Comparison of ENCODE assay signal across 8 cellular contexts in the genomic region with DNA sequence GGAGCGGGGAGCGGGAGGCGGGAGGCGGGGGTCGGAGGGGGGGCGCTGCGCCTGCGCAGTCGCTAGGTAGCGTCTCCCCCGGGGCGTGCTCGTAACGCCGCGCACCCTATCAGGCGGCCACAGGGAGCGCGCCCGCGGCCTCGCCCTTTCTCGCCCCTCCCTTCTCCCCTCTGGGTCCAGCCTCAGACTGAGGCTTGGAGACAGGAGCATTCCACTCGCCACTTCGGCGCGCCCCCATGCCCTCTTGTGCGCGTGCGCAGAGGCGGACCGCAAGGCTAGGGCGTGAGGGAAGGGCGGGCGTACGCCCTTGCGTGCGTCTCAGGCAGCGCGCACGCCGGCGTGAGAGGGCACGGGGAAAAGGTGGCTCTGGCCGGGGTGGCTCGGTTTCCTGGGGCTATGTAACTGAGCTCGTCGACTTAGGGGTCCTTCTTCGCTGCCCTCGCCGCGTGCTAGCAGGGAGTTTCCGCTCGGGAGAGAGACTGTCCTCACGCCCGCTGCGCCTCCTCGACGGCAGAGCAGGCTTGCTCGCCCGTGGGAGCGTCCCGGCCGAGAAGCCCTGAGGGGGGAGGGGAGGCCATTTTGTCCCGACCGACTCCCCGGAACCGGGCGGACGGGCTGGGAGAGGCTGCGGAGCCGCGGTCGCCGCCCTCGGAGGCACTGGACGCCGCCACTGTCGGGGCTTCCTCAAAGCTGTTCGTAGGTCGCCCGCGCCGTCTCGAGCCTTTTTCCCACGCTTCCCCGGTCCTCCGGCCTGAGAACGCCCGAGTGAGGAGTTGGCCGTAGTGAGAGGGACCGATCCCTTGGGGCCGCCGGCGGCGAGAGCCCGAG. TPM values are rescaled to one million over a fixed set of nuclear protein-coding genes. Genes with fewer than 3 reads are reported as not detected.
DNase-seq lines count a peak whose midpoint lies in the region; ATAC-seq and TF ChIP-seq lines count a peak whose summit lies in the region.

RAB10 (plus strand) TSS at position 316 of the 828 bp plus-strand sequence. CDS start 525 bp downstream, outside the sequence.

- TF ChIP-seq CTCF in osteoblast (IDR thresholded peaks at IDR 0.05; ENCODE audit: extremely low read depth, low read depth, low read length) = no peak
- no peak for TF ChIP-seq CTCF in thoracic aorta (IDR thresholded peaks at IDR 0.05)

- peak; percentile 92 for ATAC-seq in HG02610 (IDR thresholded peaks at IDR 0.05; ENCODE audit: unreplicated experiment)
- peak; percentile 84 to 90 for ATAC-seq in activated naive CD4-positive, alpha-beta T cell treated with anti-CD3 and anti-CD28 coated beads, Interleukin-2, amount 50 U/mL, for 72 hours
- peak; percentile 96 for ATAC-seq in thoracic aorta (ENCODE audit: insufficient number of reproducible peaks, low FRiP score, low read depth)

- H3K36me3 ChIP-seq in osteoblast (ENCODE audit: insufficient read depth, low read length) (peaks cover 10% of the 10 kb centered on the region), thoracic aorta (peaks cover 3% of the 10 kb centered on the region)

- H3K79me2 ChIP-seq in osteoblast (ENCODE audit: insufficient read depth, low read length) = peaks cover 56% of the 10 kb centered on the region

- H3K36me3 Mint-ChIP-seq in activated naive CD4-positive, alpha-beta T cell treated with anti-CD3 and anti-CD28 coated beads, Interleukin-2, amount 50 U/mL, for 72 hours = peaks cover 19% of the 10 kb centered on the region in 2 donors

- H3K4me2 ChIP-seq in osteoblast (ENCODE audit: insufficient read depth, low read length) = peak within 1 kb of the TSS; percentile 98

- peak; percentile 95 for DNase-seq in NCI-H1092 treated with DMSO at 0.1 percent for 48 hours (lab: John Stamatoyannopoulos, UW)
- peak; percentile 94 for DNase-seq in SKM-1 (lab: John Stamatoyannopoulos, UW; ENCODE audit: unreplicated experiment)
- DNase-seq in activated naive CD4-positive, alpha-beta T cell treated with anti-CD3 and anti-CD28 coated beads, Interleukin-2, amount 50 U/mL, for 72 hours (ENCODE audit: low spot score in 2 of 2) = peak; percentile 99 to 100
- peak; percentile 72 for DNase-seq in glomerular endothelial cell (ENCODE audit: extremely low read depth, low read depth, low spot score)
- DNase-seq in osteoblast (ENCODE audit: insufficient read length, low spot score, missing footprints) = peak; percentile 98
- DNase-seq in thoracic aorta (ENCODE audit: low spot score) = peak; percentile 90

- peak within 1 kb of the TSS; percentile 94 to 96 for H3K27ac Mint-ChIP-seq in activated naive CD4-positive, alpha-beta T cell treated with anti-CD3 and anti-CD28 coated beads, Interleukin-2, amount 50 U/mL, for 72 hours

- no peaks in the 10 kb centered on the region for H3K9me3 Mint-ChIP-seq in activated naive CD4-positive, alpha-beta T cell treated with anti-CD3 and anti-CD28 coated beads, Interleukin-2, amount 50 U/mL, for 72 hours

- H3K9me3 ChIP-seq in osteoblast (ENCODE audit: low read depth, low read length) = no peaks in the 10 kb centered on the region
- H3K9me3 ChIP-seq in thoracic aorta = no peaks in the 10 kb centered on the region

- H3K4me3 ChIP-seq in GM08714 (ENCODE audit: low read length) (peak within 1 kb of the TSS; percentile 100), osteoblast (ENCODE audit: insufficient read depth, low read length) (peak within 1 kb of the TSS; percentile 82), thoracic aorta (peak within 1 kb of the TSS; percentile 93)

- H3K27me3 ChIP-seq in osteoblast (ENCODE audit: insufficient read depth, low read length) (no peaks in the 10 kb centered on the region), thoracic aorta (replicated peaks; ENCODE audit: insufficient read depth) (no peaks in the 10 kb centered on the region)

- peaks cover 39% of the 10 kb centered on the region for H4K20me1 ChIP-seq in osteoblast (ENCODE audit: insufficient read depth, low read length)

- H3K4me1 ChIP-seq in osteoblast (ENCODE audit: insufficient read depth, low read length) (peaks cover 9% of the 10 kb centered on the region), thoracic aorta (ENCODE audit: control insufficient read depth in 1 of 2, low read depth in 2 of 2) (peaks cover 32 to 38% of the 10 kb centered on the region in 2 donors)

- H3K27ac ChIP-seq in osteoblast (ENCODE audit: low read depth, low read length) (peak within 1 kb of the TSS; percentile 90), thoracic aorta (peak within 1 kb of the TSS; percentile 97 to 99)

- peak within 1 kb of the TSS; percentile 99 for H2AFZ ChIP-seq in osteoblast (ENCODE audit: low read length)

RNA-seq across cellular contexts. Expression of gene RAB10, which starts in this region (rescaled TPM):
- 10 to 100 TPM; 83.1 to 90.1 TPM for total RNA-seq in activated naive CD4-positive, alpha-beta T cell treated with anti-CD3 and anti-CD28 coated beads, Interleukin-2, amount 50 U/mL, for 72 hours
- total RNA-seq in glomerular endothelial cell = 125 and 180 TPM in 2 replicates
- 128 and 151 TPM in 2 replicates for total RNA-seq in osteoblast
- 10 to 100 TPM; 73.9 to 80.8 TPM for total RNA-seq in thoracic aorta

Comparison
In these comparisons a context has a peak if more than half of its experiments do, and no peak if none do; other contexts are left out.
1. Peak in every context shown above with its lines: DNase-seq, ATAC-seq, H3K4me3 ChIP-seq and H3K27ac ChIP-seq.